ENCODE assay signal across 1 cellular context in genomic region chr1:8880068-8880676, GRCh38.
TF ChIP-seq lines count a peak whose summit lies in the region.

No MANE protein-coding gene starts in this region.

TF ChIP-seq in K562, 482 proteins besides CTCF, POLR2A, EP300 and RAD21 (continued from another document and continues in another):
- TF ChIP-seq POLR2H (tag; IDR thresholded peaks at IDR 0.05; ENCODE audit: low read depth) (no peak), CREB3L1 (IDR thresholded peaks at IDR 0.05; ENCODE audit: borderline replicate concordance, low read depth) (no peak), FOXM1 (IDR thresholded peaks at IDR 0.05; ENCODE audit: low read depth) (no peak), FOXM1 (CRISPR knock-in tag; IDR thresholded peaks at IDR 0.05; ENCODE audit: low read depth) (no peak), ZHX1 (conservative IDR thresholded peaks at IDR 0.05; ENCODE audit: low read length) (no peak), ZNF232 (CRISPR knock-in tag; IDR thresholded peaks at IDR 0.05) (no peak), DIDO1 (tag; IDR thresholded peaks at IDR 0.05; ENCODE audit: low read depth) (no peak), TSC22D4 (tag; IDR thresholded peaks at IDR 0.05) (no peak), TFAM (CRISPR knock-in tag; conservative IDR thresholded peaks at IDR 0.05) (no peak), JUNB (CRISPR knock-in tag; conservative IDR thresholded peaks at IDR 0.05) (no peak), ZNF511 (CRISPR knock-in tag; IDR thresholded peaks at IDR 0.05) (no peak), POLR3A (IDR thresholded peaks at IDR 0.05; ENCODE audit: borderline replicate concordance, extremely low read depth, insufficient read depth, insufficient read length) (no peak), ILF3 (IDR thresholded peaks at IDR 0.05; ENCODE audit: borderline replicate concordance) (no peak), CBFA2T2 (conservative IDR thresholded peaks at IDR 0.05) (peak; percentile 59), ZNF444 (CRISPR knock-in tag; IDR thresholded peaks at IDR 0.05) (no peak), HNRNPUL1 (IDR thresholded peaks at IDR 0.05; ENCODE audit: low read length) (no peak), CREM (IDR thresholded peaks at IDR 0.05; ENCODE audit: low read depth) (peak; percentile 8; the same call in 1 of the 2 replicates), ZNF140 (CRISPR knock-in tag; IDR thresholded peaks at IDR 0.05) (no peak), CHD1 (IDR thresholded peaks at IDR 0.05; ENCODE audit: low read length) (no peak), ETV5 (CRISPR knock-in tag; IDR thresholded peaks at IDR 0.05; ENCODE audit: low read depth) (no peak), ZNF134 (CRISPR knock-in tag; conservative IDR thresholded peaks at IDR 0.05) (no peak), NUFIP1 (IDR thresholded peaks at IDR 0.05; ENCODE audit: partially characterized antibody) (no peak), NCOA2 (IDR thresholded peaks at IDR 0.05; ENCODE audit: partially characterized antibody in 2 of 2) (no peak), PCBP1 (IDR thresholded peaks at IDR 0.05; ENCODE audit: low read depth, low read length, poor library complexity, severe bottlenecking) (no peak), ZNF436 (CRISPR knock-in tag; IDR thresholded peaks at IDR 0.05) (no peak), MCM5 (IDR thresholded peaks at IDR 0.05; ENCODE audit: low read depth) (no peak), ZNF175 (CRISPR knock-in tag; IDR thresholded peaks at IDR 0.05; ENCODE audit: low read depth) (no peak), SNAPC5 (CRISPR knock-in tag; IDR thresholded peaks at IDR 0.05) (no peak), ZFP36 (IDR thresholded peaks at IDR 0.05; ENCODE audit: low read depth, low read length, partially characterized antibody) (no peak), PATZ1 (CRISPR knock-in tag; IDR thresholded peaks at IDR 0.05; ENCODE audit: borderline replicate concordance) (no peak), ZNF699 (CRISPR knock-in tag; IDR thresholded peaks at IDR 0.05; ENCODE audit: insufficient replicate concordance) (no peak), PRMT5 (CRISPR knock-in tag; IDR thresholded peaks at IDR 0.05) (no peak), CLOCK (CRISPR knock-in tag; IDR thresholded peaks at IDR 0.05; ENCODE audit: borderline replicate concordance) (no peak), VEZF1 (CRISPR knock-in tag; IDR thresholded peaks at IDR 0.05) (no peak), KLF10 (CRISPR knock-in tag; IDR thresholded peaks at IDR 0.05) (no peak), FOXA3 (CRISPR knock-in tag; conservative IDR thresholded peaks at IDR 0.05 in 1 of 2, IDR thresholded peaks at IDR 0.05 in 1 of 2) (peak; percentile 81 to 94), RBBP5 (IDR thresholded peaks at IDR 0.05; ENCODE audit: borderline replicate concordance, insufficient read depth, low read length, poor library complexity, severe bottlenecking) (no peak), SRF (CRISPR knock-in tag; IDR thresholded peaks at IDR 0.05) (no peak), RFX7 (CRISPR knock-in tag; IDR thresholded peaks at IDR 0.05) (no peak), NFRKB (IDR thresholded peaks at IDR 0.05; ENCODE audit: low read depth) (no peak; the same call in 1 of the 2 replicates), ZNF76 (CRISPR knock-in tag; IDR thresholded peaks at IDR 0.05; ENCODE audit: borderline replicate concordance) (no peak), AFF4 (CRISPR knock-in tag; IDR thresholded peaks at IDR 0.05) (no peak), ARID3A (IDR thresholded peaks at IDR 0.05; ENCODE audit: borderline replicate concordance, low read depth, low read length) (peak; percentile 81; the same call in 1 of the 2 replicates), XRCC3 (IDR thresholded peaks at IDR 0.05) (no peak), SNIP1 (IDR thresholded peaks at IDR 0.05; ENCODE audit: low read depth) (no peak), ESRRA (IDR thresholded peaks at IDR 0.05; ENCODE audit: borderline replicate concordance, low read depth) (peak; percentile 16; the same call in 1 of the 2 replicates), CBX8 (IDR thresholded peaks at IDR 0.05; ENCODE audit: borderline replicate concordance, extremely low read depth, low read depth, low read length, poor library complexity, severe bottlenecking) (no peak), TCF15 (CRISPR knock-in tag; IDR thresholded peaks at IDR 0.05) (no peak), POLR2G (IDR thresholded peaks at IDR 0.05; ENCODE audit: low read depth, low read length) (no peak), PREB (CRISPR knock-in tag; IDR thresholded peaks at IDR 0.05) (no peak), ZNF12 (CRISPR knock-in tag; IDR thresholded peaks at IDR 0.05) (no peak)
